8 cellular contexts compared by ENCODE assay signal in genomic region chr20:60262967-60263603, GRCh38.
DNase-seq lines count a peak whose midpoint lies in the region; ATAC-seq and TF ChIP-seq lines count a peak whose summit lies in the region.

No MANE protein-coding gene starts in this region.

- H3K36me3 Mint-ChIP-seq in naive B cell: no peaks in the 10 kb centered on the region

- in situ Hi-C loops in astrocyte of the spinal cord (cut with HindIII; ENCODE audit: low sequenced_read_pairs): no loop called here

- WGBS in tibial nerve, 2 donors: 16 to 18% methylated on average over 4 of the region's 4 CpGs

- TF ChIP-seq POLR2A in tibial nerve (IDR thresholded peaks at IDR 0.05): no peak

- H3K9me3 Mint-ChIP-seq in naive B cell: no peaks in the 10 kb centered on the region

- no peaks in the 10 kb centered on the region for H3K27me3 Mint-ChIP-seq in naive B cell

- no peaks in the 10 kb centered on the region for H3K36me3 ChIP-seq in tibial nerve

- H3K27ac ChIP-seq in C4-2B: no peak overlapping the region
- no peak overlapping the region for H3K27ac ChIP-seq in tibial nerve

- H3K9me3 ChIP-seq in tibial nerve: no peaks in the 10 kb centered on the region

- peaks cover 0 to 9% (median 2%) of the 10 kb centered on the region in 4 donors for H3K4me1 ChIP-seq in tibial nerve

- H3K4me1 Mint-ChIP-seq in naive B cell: no peaks in the 10 kb centered on the region

- H3K27me3 ChIP-seq in tibial nerve: no peaks in the 10 kb centered on the region

- DNase-seq in T-helper 1 cell (peak; percentile 23 to 48 (median 35)), astrocyte of the spinal cord (ENCODE audit: low read depth, low spot score) (no peak), naive B cell (peak; percentile 12), tibial nerve (ENCODE audit: low spot score in 2 of 2) (no peak), DMS153 treated with DMSO at 0.1 percent for 48 hours (lab: John Stamatoyannopoulos, UW; ENCODE audit: unreplicated experiment) (no peak), occipital lobe (lab: John Stamatoyannopoulos, UW) (no peak)

- H3K4me3 ChIP-seq in astrocyte of the spinal cord (ENCODE audit: low read depth, low read length) (no peak overlapping the region), tibial nerve (no peak overlapping the region)

- TF ChIP-seq EP300 in tibial nerve (IDR thresholded peaks at IDR 0.05): no peak

- H3K27ac Mint-ChIP-seq in naive B cell: no peak overlapping the region

- TF ChIP-seq CTCF in C4-2B (conservative IDR thresholded peaks at IDR 0.05): peak; percentile 89
- TF ChIP-seq CTCF in astrocyte of the spinal cord (IDR thresholded peaks at IDR 0.05; ENCODE audit: low read depth, low read length): peak; percentile 73
- TF ChIP-seq CTCF in tibial nerve (IDR thresholded peaks at IDR 0.05): peak in 4 of 5 experiments; percentile 32 to 46 (median 38)

- ATAC-seq in HG02759 (IDR thresholded peaks at IDR 0.05; ENCODE audit: unreplicated experiment): peak; percentile 50
- no peak for ATAC-seq in naive B cell (ENCODE audit: low read depth in 2 of 2)

- H3K4me3 Mint-ChIP-seq in naive B cell: no peak overlapping the region

Comparison
In these comparisons a context has a peak if more than half of its experiments do, and no peak if none do; other contexts are left out.
1. CTCF ChIP-seq: peak in every context shown above with its lines; median percentile 89 in C4-2B; 73 in astrocyte of the spinal cord; 38 in tibial nerve.
2. DNase-seq: peak in T-helper 1 cell (5 of 5) and naive B cell (single experiment); none in astrocyte of the spinal cord (single experiment), tibial nerve (0 of 2), DMS153 treated with DMSO at 0.1 percent for 48 hours (single experiment) and occipital lobe (single experiment).